ENCODE assay signal across 18 cellular contexts in the genomic region with DNA sequence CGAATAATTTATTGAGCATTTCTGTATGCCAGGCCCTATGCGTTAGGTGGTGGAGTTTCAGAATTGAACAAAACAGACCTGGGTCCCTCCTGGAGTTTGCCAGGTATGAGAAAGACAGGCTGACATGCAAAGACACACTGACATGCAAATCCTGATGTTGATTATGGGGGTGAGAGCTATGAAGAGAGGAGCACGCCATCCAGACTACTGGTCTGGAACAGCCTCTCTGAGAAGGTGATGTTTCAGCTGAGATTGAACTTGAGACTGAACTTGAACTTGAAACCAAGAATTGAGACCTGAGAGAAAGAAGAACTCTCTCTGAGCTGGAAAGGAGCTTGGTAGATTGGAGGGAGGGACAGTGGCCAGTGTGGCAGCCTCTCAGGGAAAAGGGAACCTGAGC. TPM values are rescaled to one million over a fixed set of nuclear protein-coding genes. Genes with fewer than 3 reads are reported as not detected.
"Had no signal": no experiment of that assay in that cellular context is flagged by ENCODE, and none has a peak within 500 bp of the region (broad histone marks: within the 10 kb centered on the region; RNA-seq: fewer than 3 reads in every experiment).

No MANE protein-coding gene starts in this region.

- ATAC-seq: activated T-cell treated with anti-CD3 and anti-CD28 coated beads, Interleukin-2, amount 50 U/mL, for 4 hours; gastrocnemius medialis; left lobe of liver; natural killer cell had no signal

- H3K4me1 ChIP-seq: adrenal gland, heart left ventricle had no signal

- H3K27me3 ChIP-seq: gastrocnemius medialis had no signal

- H3K27ac ChIP-seq: adrenal gland, gastrocnemius medialis, heart left ventricle, neutrophil, tibial nerve had no signal

- H3K9me3 ChIP-seq: adrenal gland, gastrocnemius medialis, heart left ventricle, neutrophil had no signal

- H3K36me3 Mint-ChIP-seq: activated naive CD4-positive, alpha-beta T cell treated with anti-CD3 and anti-CD28 coated beads, Interleukin-2, amount 50 U/mL, for 24 hours; natural killer cell had no signal

- H3K27ac Mint-ChIP-seq: activated CD4-positive, alpha-beta memory T cell treated with anti-CD3 and anti-CD28 coated beads, Interleukin-2, amount 10 ng/mL, durations not matched to agents 7 days and 5 days; activated naive CD4-positive, alpha-beta T cell treated with anti-CD3 and anti-CD28 coated beads, Interleukin-2, amount 50 U/mL, for 24 hours; natural killer cell; WTC11 had no signal

- H3K36me3 ChIP-seq: adrenal gland, gastrocnemius medialis, heart left ventricle, neutrophil, tibial nerve had no signal

- H3K9me3 Mint-ChIP-seq: activated CD4-positive, alpha-beta memory T cell treated with anti-CD3 and anti-CD28 coated beads, Interleukin-2, amount 10 ng/mL, durations not matched to agents 7 days and 5 days; activated naive CD4-positive, alpha-beta T cell treated with anti-CD3 and anti-CD28 coated beads, Interleukin-2, amount 50 U/mL, for 24 hours; activated T-cell treated with anti-CD3 and anti-CD28 coated beads, Interleukin-2, amount 50 U/mL, for 4 hours; natural killer cell had no signal

- DNase-seq: activated CD4-positive, alpha-beta memory T cell treated with anti-CD3 and anti-CD28 coated beads, Interleukin-2, amount 10 ng/mL, durations not matched to agents 7 days and 5 days; activated CD4-positive, alpha-beta T cell treated with anti-CD3 and anti-CD28 coated beads for 4 hours; activated effector memory CD4-positive, alpha-beta T cell treated with anti-CD3 and anti-CD28 coated beads, Interleukin-2, amount 50 U/mL, for 16 hours; activated T-cell treated with anti-CD3 and anti-CD28 coated beads, Interleukin-2, amount 50 U/mL, for 4 hours; adrenal gland; erythroblast; gastrocnemius medialis; heart left ventricle; islet precursor cell; natural killer cell; stimulated activated CD4-positive, alpha-beta T cell treated with anti-CD3 and anti-CD28 coated beads, Interleukin-4, amount 100 ng/mL, for 1 hour; stimulated activated naive CD4-positive, alpha-beta T cell; substantia nigra had no signal

- H3K4me3 Mint-ChIP-seq: activated CD4-positive, alpha-beta memory T cell treated with anti-CD3 and anti-CD28 coated beads, Interleukin-2, amount 10 ng/mL, durations not matched to agents 7 days and 5 days; activated naive CD4-positive, alpha-beta T cell treated with anti-CD3 and anti-CD28 coated beads, Interleukin-2, amount 50 U/mL, for 24 hours; activated T-cell treated with anti-CD3 and anti-CD28 coated beads, Interleukin-2, amount 50 U/mL, for 4 hours; natural killer cell; WTC11 had no signal

- H3K4me3 ChIP-seq: adrenal gland, gastrocnemius medialis, heart left ventricle, tibial nerve had no signal

RNA-seq across cellular contexts. Expression of a gene that starts 14.2 kb away (rescaled TPM):
- total RNA-seq: activated CD4-positive, alpha-beta memory T cell treated with anti-CD3 and anti-CD28 coated beads, Interleukin-2, amount 10 ng/mL, durations not matched to agents 7 days and 5 days; gastrocnemius medialis; natural killer cell had no signal
